13 cellular contexts compared by ENCODE assay signal in genomic region chr20:32569380-32570305, GRCh38. TPM values are rescaled to one million over a fixed set of nuclear protein-coding genes. Genes with fewer than 3 reads are reported as not detected.
DNase-seq lines count a peak whose midpoint lies in the region; ATAC-seq and TF ChIP-seq lines count a peak whose summit lies in the region.
"Had no signal": no experiment of that assay in that cellular context is flagged by ENCODE, and none has a peak within 500 bp of the region (broad histone marks: within the 10 kb centered on the region; RNA-seq: fewer than 3 reads in every experiment).

No MANE protein-coding gene starts in this region.

- H3K36me3 ChIP-seq in esophagus muscularis mucosa, result no peaks in the 10 kb centered on the region
- H3K36me3 ChIP-seq in stomach, result no peaks in the 10 kb centered on the region
- H3K36me3 ChIP-seq: upper lobe of right lung had no signal

- intact Hi-C loops in esophagus muscularis mucosa (cut with DNase I), result no loop called here
- intact Hi-C loops in stomach (cut with DNase I; ENCODE audit: low total_unique reads), result no loop called here

- DNase-seq in stimulated activated naive CD8-positive, alpha-beta T cell treated with anti-CD3 and anti-CD28 coated beads, Interleukin-15, Interleukin-2, amounts not matched to agents 100 U/mL and 50 U/mL, for 24 hours, result no peak
- DNase-seq in mesothelial cell of epicardium (ENCODE audit: low spot score in 2 of 2, unreplicated experiment in 2 of 2), result no peak
- no peak for DNase-seq in esophagus muscularis mucosa (ENCODE audit: extremely low spot score)
- DNase-seq in stomach, result no peak
- no peak for DNase-seq in NCI-H1105 (lab: John Stamatoyannopoulos, UW)
- DNase-seq: activated CD8-positive, alpha-beta memory T cell treated with anti-CD3 and anti-CD28 coated beads, Interleukin-2, amount 50 U/mL, for 4 hours; cerebellar nuclear complex; NCI-H82; upper lobe of right lung had no signal

- no peaks in the 10 kb centered on the region for H3K9me3 Mint-ChIP-seq in stimulated activated naive CD8-positive, alpha-beta T cell treated with anti-CD3 and anti-CD28 coated beads, Interleukin-15, Interleukin-2, amounts not matched to agents 100 ng/mL and 50 ng/mL, for 24 hours
- no peaks in the 10 kb centered on the region for H3K9me3 Mint-ChIP-seq in mesothelial cell of epicardium

- peaks cover 33% of the 10 kb centered on the region for H3K4me1 Mint-ChIP-seq in stimulated activated naive CD8-positive, alpha-beta T cell treated with anti-CD3 and anti-CD28 coated beads, Interleukin-15, Interleukin-2, amounts not matched to agents 100 ng/mL and 50 ng/mL, for 24 hours (ENCODE audit: low read depth)
- H3K4me1 Mint-ChIP-seq in mesothelial cell of epicardium, result peaks cover 9% of the 10 kb centered on the region

- ATAC-seq in stimulated activated naive CD8-positive, alpha-beta T cell treated with anti-CD3 and anti-CD28 coated beads, Interleukin-15, Interleukin-2, amounts not matched to agents 100 U/mL and 50 U/mL, for 24 hours, result no peak
- ATAC-seq in GM21515 (IDR thresholded peaks at IDR 0.05; ENCODE audit: unreplicated experiment), result no peak

- WGBS in esophagus muscularis mucosa, result 92% methylated on average over 9 of the region's 9 CpGs
- WGBS in stomach, 5 donors, result 80 to 86% (median 86%) methylated on average over 9 of the region's 9 CpGs

- TF ChIP-seq CTCF in mesothelial cell of epicardium (IDR thresholded peaks at IDR 0.05; ENCODE audit: unreplicated experiment), result no peak
- TF ChIP-seq CTCF in esophagus muscularis mucosa (IDR thresholded peaks at IDR 0.05), result no peak
- TF ChIP-seq CTCF in stomach (IDR thresholded peaks at IDR 0.05), result no peak

- peak overlapping the region; percentile 19 for H3K27ac ChIP-seq in angular gyrus (ENCODE audit: low read depth, low read length)
- no peak overlapping the region for H3K27ac ChIP-seq in esophagus muscularis mucosa (replicated peaks in 1 of 4)
- no peak overlapping the region for H3K27ac ChIP-seq in stomach
- H3K27ac ChIP-seq: epithelial cell of prostate, upper lobe of right lung had no signal

- no peak overlapping the region for H3K4me3 ChIP-seq in esophagus muscularis mucosa
- no peak overlapping the region for H3K4me3 ChIP-seq in stomach
- H3K4me3 ChIP-seq: upper lobe of right lung had no signal

- no peak overlapping the region for H3K4me3 Mint-ChIP-seq in stimulated activated naive CD8-positive, alpha-beta T cell treated with anti-CD3 and anti-CD28 coated beads, Interleukin-15, Interleukin-2, amounts not matched to agents 100 ng/mL and 50 ng/mL, for 24 hours
- H3K4me3 Mint-ChIP-seq in mesothelial cell of epicardium, result no peak overlapping the region

- TF ChIP-seq POLR2A in esophagus muscularis mucosa (IDR thresholded peaks at IDR 0.05; ENCODE audit: low read depth) (no peak), stomach (IDR thresholded peaks at IDR 0.05) (no peak)

- H3K36me3 Mint-ChIP-seq in stimulated activated naive CD8-positive, alpha-beta T cell treated with anti-CD3 and anti-CD28 coated beads, Interleukin-15, Interleukin-2, amounts not matched to agents 100 ng/mL and 50 ng/mL, for 24 hours (ENCODE audit: low read depth), result no peaks in the 10 kb centered on the region
- no peaks in the 10 kb centered on the region for H3K36me3 Mint-ChIP-seq in mesothelial cell of epicardium

- H3K9me3 ChIP-seq in esophagus muscularis mucosa, result no peaks in the 10 kb centered on the region
- H3K9me3 ChIP-seq in stomach, result no peaks in the 10 kb centered on the region
- H3K9me3 ChIP-seq: upper lobe of right lung had no signal

- TF ChIP-seq EP300 in esophagus muscularis mucosa (IDR thresholded peaks at IDR 0.05), result no peak
- no peak for TF ChIP-seq EP300 in stomach (IDR thresholded peaks at IDR 0.05)

- H3K27ac Mint-ChIP-seq in stimulated activated naive CD8-positive, alpha-beta T cell treated with anti-CD3 and anti-CD28 coated beads, Interleukin-15, Interleukin-2, amounts not matched to agents 100 ng/mL and 50 ng/mL, for 24 hours, result peak overlapping the region; percentile 68
- H3K27ac Mint-ChIP-seq in mesothelial cell of epicardium, result peak overlapping the region; percentile 19

- H3K4me1 ChIP-seq in esophagus muscularis mucosa (peaks cover 0 to 11% (median 7%) of the 10 kb centered on the region in 4 donors), stomach (peaks cover 0 to 13% (median 10%) of the 10 kb centered on the region in 4 donors)
- H3K4me1 ChIP-seq: upper lobe of right lung had no signal

- no peaks in the 10 kb centered on the region for H3K27me3 ChIP-seq in esophagus muscularis mucosa
- H3K27me3 ChIP-seq in stomach, result no peaks in the 10 kb centered on the region
- H3K27me3 ChIP-seq: upper lobe of right lung had no signal

- H3K27me3 Mint-ChIP-seq in stimulated activated naive CD8-positive, alpha-beta T cell treated with anti-CD3 and anti-CD28 coated beads, Interleukin-15, Interleukin-2, amounts not matched to agents 100 ng/mL and 50 ng/mL, for 24 hours, result no peaks in the 10 kb centered on the region
- H3K27me3 Mint-ChIP-seq in mesothelial cell of epicardium (ENCODE audit: low read depth), result no peaks in the 10 kb centered on the region

RNA-seq across cellular contexts. Expression of gene NOL4L, which starts 15.5 kb away (rescaled TPM):
- total RNA-seq in mesothelial cell of epicardium, result 90.6 to 93.7 TPM (median 91.3 TPM) in 3 replicates
- 10 to 100 TPM in 2 of 4 donors, 1 to 10 TPM in 2; 5.8 to 19.4 (median 12.8) TPM for total RNA-seq in esophagus muscularis mucosa
- total RNA-seq in stomach, result 10 to 100 TPM; 12.5 to 54.0 (median 29.0) TPM
- polyA plus RNA-seq in stomach, result 1 to 10 TPM; 3.8 to 8.3 (median 7.6) TPM
